24 cellular contexts compared by ENCODE assay signal in genomic region chr1:92662048-92662447, GRCh38.
"Had no signal": no experiment of that assay in that cellular context is flagged by ENCODE, and none has a peak within 500 bp of the region (broad histone marks: within the 10 kb centered on the region; RNA-seq: fewer than 3 reads in every experiment).

No MANE protein-coding gene starts in this region.

- H3K27ac Mint-ChIP-seq: activated naive CD4-positive, alpha-beta T cell treated with anti-CD3 and anti-CD28 coated beads, Interleukin-2, amount 50 U/mL, for 72 hours; activated T-cell treated with anti-CD3 and anti-CD28 coated beads, Interleukin-2, amount 50 U/mL, for 72 hours; effector memory CD8-positive, alpha-beta T cell; natural killer cell had no signal

- DNase-seq: activated CD4-positive, alpha-beta T cell treated with anti-CD3 and anti-CD28 coated beads for 4 hours; activated CD4-positive, alpha-beta T cell treated with anti-CD3 and anti-CD28 coated beads, Interleukin-2, amount 50 U/mL, for 4 hours; activated naive CD4-positive, alpha-beta T cell; activated T-cell treated with anti-CD3 and anti-CD28 coated beads for 4 hours; activated T-cell treated with anti-CD3 and anti-CD28 coated beads, Interleukin-2, amount 50 U/mL, for 72 hours; anterior cingulate cortex; cerebellar nuclear complex; effector memory CD8-positive, alpha-beta T cell; erythroblast; foreskin fibroblast; heart left ventricle; kidney glomerular epithelial cell; lower lobe of right lung; mesendoderm; natural killer cell; spleen; stimulated activated naive CD4-positive, alpha-beta T cell; T-helper 2 cell; tibial artery had no signal

- ATAC-seq: activated naive CD4-positive, alpha-beta T cell treated with anti-CD3 and anti-CD28 coated beads, Interleukin-2, amount 50 U/mL, for 72 hours; activated T-cell treated with anti-CD3 and anti-CD28 coated beads, Interleukin-2, amount 50 U/mL, for 72 hours; effector memory CD8-positive, alpha-beta T cell; heart left ventricle; left lobe of liver; lower lobe of right lung; natural killer cell had no signal

- H3K4me3 Mint-ChIP-seq: activated T-cell treated with anti-CD3 and anti-CD28 coated beads, Interleukin-2, amount 50 U/mL, for 72 hours; effector memory CD8-positive, alpha-beta T cell; natural killer cell had no signal

- H3K9me3 Mint-ChIP-seq: activated naive CD4-positive, alpha-beta T cell treated with anti-CD3 and anti-CD28 coated beads, Interleukin-2, amount 50 U/mL, for 72 hours; effector memory CD8-positive, alpha-beta T cell; natural killer cell had no signal

- H3K36me3 Mint-ChIP-seq: activated naive CD4-positive, alpha-beta T cell treated with anti-CD3 and anti-CD28 coated beads, Interleukin-2, amount 50 U/mL, for 72 hours had no signal

- H3K4me1 Mint-ChIP-seq: natural killer cell had no signal

- H3K4me3 ChIP-seq: coronary artery, heart left ventricle, lower lobe of right lung, right atrium auricular region, spleen, suprapubic skin, tibial artery had no signal
